Comparison of ENCODE assay signal across 14 cellular contexts in genomic region chr10:7318836-7319235, GRCh38.
DNase-seq lines count a peak whose midpoint lies in the region; ATAC-seq and TF ChIP-seq lines count a peak whose summit lies in the region.
"Had no signal": no experiment of that assay in that cellular context is flagged by ENCODE, and none has a peak within 500 bp of the region (broad histone marks: within the 10 kb centered on the region; RNA-seq: fewer than 3 reads in every experiment).

No MANE protein-coding gene starts in this region.

- peak overlapping the region; percentile 7; the same call in 1 of the 2 replicates for H3K4me2 ChIP-seq in KMS-11

- no peak overlapping the region; the same call in 1 of the 2 replicates for H3K27ac ChIP-seq in KMS-11
- no peak overlapping the region for H3K27ac ChIP-seq in thoracic aorta
- H3K27ac ChIP-seq in testis = no peak overlapping the region
- H3K27ac ChIP-seq: cardiac muscle cell, epithelial cell of prostate had no signal

- DNase-seq in Right ventricle myocardium inferior (ENCODE audit: missing footprints) (no peak), cardiac septum (ENCODE audit: low spot score) (no peak), globus pallidus (ENCODE audit: low spot score) (peak; percentile 50), thoracic aorta (ENCODE audit: low spot score) (no peak), testis (no peak), NCI-H748 (lab: John Stamatoyannopoulos, UW; ENCODE audit: unreplicated experiment) (no peak), AG08395 (ENCODE audit: low spot score) (no peak)
- DNase-seq: MM.1S; NCI-H446; RPMI8226; stimulated activated CD4-positive, alpha-beta T cell treated with anti-CD3 and anti-CD28 coated beads, Interleukin-1b, Interleukin-23, amount 100 ng/mL, for 48 hours had no signal

- TF ChIP-seq POLR2A in testis (IDR thresholded peaks at IDR 0.05) = no peak

- 31 to 43% methylated on average over 9 of the region's 9 CpGs for WGBS in testis, 2 donors

- TF ChIP-seq CTCF in KMS-11 (conservative IDR thresholded peaks at IDR 0.05; ENCODE audit: low read depth, low read length) (no peak), thoracic aorta (IDR thresholded peaks at IDR 0.05) (no peak), testis (IDR thresholded peaks at IDR 0.05) (no peak)

- ATAC-seq in Right ventricle myocardium inferior = peak; percentile 32
- no peak for ATAC-seq in thoracic aorta (ENCODE audit: insufficient number of reproducible peaks, low FRiP score, low read depth)

- H3K4me1 ChIP-seq in KMS-11 (ENCODE audit: low read depth, poor library complexity, severe bottlenecking) = peaks cover 38% of the 10 kb centered on the region
- H3K4me1 ChIP-seq in thoracic aorta (ENCODE audit: control insufficient read depth in 1 of 2, low read depth in 2 of 2) = peaks cover 0 to 12% of the 10 kb centered on the region in 2 donors
- H3K4me1 ChIP-seq in testis = peaks cover 3% of the 10 kb centered on the region

- H3K36me3 ChIP-seq in KMS-11 (ENCODE audit: insufficient read depth) (no peaks in the 10 kb centered on the region), thoracic aorta (no peaks in the 10 kb centered on the region), testis (ENCODE audit: low read depth, missing control alignments) (no peaks in the 10 kb centered on the region)
- H3K36me3 ChIP-seq: cardiac muscle cell had no signal

- peaks cover 95% of the 10 kb centered on the region for H3K79me2 ChIP-seq in KMS-11 (ENCODE audit: insufficient read depth, low read depth)

- no peak overlapping the region for H2AFZ ChIP-seq in KMS-11 (ENCODE audit: low read depth)

- H3K27me3 ChIP-seq in KMS-11 (ENCODE audit: insufficient read depth, low read depth) (no peaks in the 10 kb centered on the region), thoracic aorta (replicated peaks; ENCODE audit: insufficient read depth) (no peaks in the 10 kb centered on the region), testis (no peaks in the 10 kb centered on the region)
- H3K27me3 ChIP-seq: cardiac muscle cell had no signal

- H4K20me1 ChIP-seq in KMS-11 (ENCODE audit: insufficient read depth) = peaks cover 25% of the 10 kb centered on the region

- H3K9me3 ChIP-seq in thoracic aorta (no peaks in the 10 kb centered on the region), testis (no peaks in the 10 kb centered on the region)

- H3K4me3 ChIP-seq in KMS-11 (IDR thresholded peaks at IDR 0.05; ENCODE audit: insufficient read depth, low read depth, low read length) = no peak overlapping the region
- peak overlapping the region; percentile 8 for H3K4me3 ChIP-seq in thoracic aorta
- H3K4me3 ChIP-seq in testis = no peak overlapping the region
- H3K4me3 ChIP-seq: cardiac muscle cell had no signal

- intact Hi-C loops in Right ventricle myocardium inferior (cut with DNase I) (loop anchor here (10.0 kb wide), 1 partner anchor 54 kb away; no protein-coding TSS in a partner anchor), cardiac septum (cut with DNase I) (no loop called here), testis (cut with DNase I; ENCODE audit: low total_unique reads) (no loop called here)

- no peak overlapping the region for H3K9ac ChIP-seq in KMS-11
